16 cellular contexts compared by ENCODE assay signal in genomic region chr14:44988694-44989093, GRCh38. TPM values are rescaled to one million over a fixed set of nuclear protein-coding genes. Genes with fewer than 3 reads are reported as not detected.
A peak's percentile ranks its signal among the peaks of the same experiment; 100 is the strongest.
DNase-seq lines count a peak whose midpoint lies in the region; ATAC-seq, FAIRE-seq and TF ChIP-seq lines count a peak whose summit lies in the region.
"Had no signal": no experiment of that assay in that cellular context is flagged by ENCODE, and none has a peak within 500 bp of the region (broad histone marks: within the 10 kb centered on the region; RNA-seq: fewer than 3 reads in every experiment).

No MANE protein-coding gene starts in this region.

- H3K9me3 ChIP-seq in SK-N-MC (ENCODE audit: low read depth, low read length) (no peaks in the 10 kb centered on the region), kidney (ENCODE audit: control insufficient read depth in 1 of 2, low read length in 2 of 2) (no peaks in the 10 kb centered on the region), thyroid gland (no peaks in the 10 kb centered on the region), pancreas (no peaks in the 10 kb centered on the region)
- H3K9me3 ChIP-seq: breast epithelium had no signal

- no peak overlapping the region for H3K4me3 ChIP-seq in SK-N-MC
- no peak overlapping the region for H3K4me3 ChIP-seq in kidney (ENCODE audit: low read length in 2 of 2)
- H3K4me3 ChIP-seq in thyroid gland (replicated peaks in 1 of 3) = no peak overlapping the region
- no peak overlapping the region for H3K4me3 ChIP-seq in pancreas
- H3K4me3 ChIP-seq: breast epithelium had no signal

- peak overlapping the region; percentile 26 for H3K27ac ChIP-seq in SK-N-MC
- no peak overlapping the region for H3K27ac ChIP-seq in kidney (ENCODE audit: low read depth in 2 of 2, low read length in 2 of 2)
- peak overlapping the region; percentile 59 to 84 (median 76) for H3K27ac ChIP-seq in thyroid gland
- H3K27ac ChIP-seq in pancreas = no peak overlapping the region
- H3K27ac ChIP-seq: KMS-11 had no signal

- no peak for TF ChIP-seq POLR2A in thyroid gland (IDR thresholded peaks at IDR 0.05)

- H3K4me1 ChIP-seq in kidney (ENCODE audit: control insufficient read depth in 1 of 2, insufficient read depth in 1 of 2, low read depth in 1 of 2, low read length in 2 of 2) (peaks cover 0 to 2% of the 10 kb centered on the region in 2 donors), thyroid gland (peaks cover 13 to 18% of the 10 kb centered on the region in 2 donors), pancreas (peaks cover 0 to 10% (median 0%) of the 10 kb centered on the region in 3 donors)
- H3K4me1 ChIP-seq: breast epithelium had no signal

- 26 to 34% methylated on average over 2 of the region's 2 CpGs for WGBS in thyroid gland, 2 donors
- 62 to 74% methylated on average over 2 of the region's 2 CpGs for WGBS in pancreas, 2 donors

- FAIRE-seq in kidney (lab: Jason Lieb, UNC) (no peak), pancreas (lab: Jason Lieb, UNC) (no peak)

- no peak overlapping the region for H3K9ac ChIP-seq in SK-N-MC (ENCODE audit: insufficient read length)
- H3K9ac ChIP-seq in kidney (ENCODE audit: low read length in 2 of 2) = no peak overlapping the region
- H3K9ac ChIP-seq: KMS-11 had no signal

- peak; percentile 73 to 91 for DNase-seq in NCI-H187 (lab: John Stamatoyannopoulos, UW)
- no peak for DNase-seq in SK-N-MC (ENCODE audit: low read depth, low spot score)
- peak; percentile 78 for DNase-seq in kidney
- peak; percentile 78 to 79 for DNase-seq in thyroid gland
- no peak for DNase-seq in pancreas
- DNase-seq: activated naive CD8-positive, alpha-beta T cell treated with anti-CD3 and anti-CD28 coated beads, Interleukin-2, amount 10 ng/mL, durations not matched to agents 7 days and 5 days; activated T-cell treated with anti-CD3 and anti-CD28 coated beads for 4 hours; EL; foreskin melanocyte; NCI-H1417 treated with DMSO at 0.1 percent for 48 hours; NCI-H748 treated with DMSO at 0.1 percent for 48 hours; stimulated activated naive CD8-positive, alpha-beta T cell treated with anti-CD3 and anti-CD28 coated beads, Interleukin-15, amount 100 ng/mL, for 72 hours had no signal

- no peaks in the 10 kb centered on the region for H3K27me3 ChIP-seq in thyroid gland
- no peaks in the 10 kb centered on the region for H3K27me3 ChIP-seq in pancreas
- H3K27me3 ChIP-seq: breast epithelium had no signal

- ATAC-seq in GM19395 (IDR thresholded peaks at IDR 0.05; ENCODE audit: unreplicated experiment) = no peak
- ATAC-seq in HG02981 (IDR thresholded peaks at IDR 0.05; ENCODE audit: unreplicated experiment) = no peak
- no peak for ATAC-seq in pancreas
- ATAC-seq: stimulated activated naive CD8-positive, alpha-beta T cell treated with anti-CD3 and anti-CD28 coated beads, Interleukin-15, amount 100 ng/mL, for 72 hours had no signal

- intact Hi-C loops in kidney (cut with DNase I) = no loop called here
- intact Hi-C loops in thyroid gland (cut with DNase I) = no loop called here
- intact Hi-C loops in pancreas (cut with DNase I) = no loop called here

- H3K36me3 ChIP-seq in SK-N-MC (ENCODE audit: insufficient read depth, low read length) (no peaks in the 10 kb centered on the region), kidney (ENCODE audit: control insufficient read depth in 1 of 2, insufficient read depth in 2 of 2, low read length in 2 of 2) (no peaks in the 10 kb centered on the region), thyroid gland (no peaks in the 10 kb centered on the region), pancreas (no peaks in the 10 kb centered on the region)
- H3K36me3 ChIP-seq: breast epithelium had no signal

- no peak for TF ChIP-seq CTCF in kidney (IDR thresholded peaks at IDR 0.05; ENCODE audit: borderline replicate concordance, extremely low read depth, insufficient read depth)
- TF ChIP-seq CTCF in thyroid gland (IDR thresholded peaks at IDR 0.05) = no peak
- TF ChIP-seq CTCF in pancreas (IDR thresholded peaks at IDR 0.05) = no peak

RNA-seq across cellular contexts. Expression of gene TOGARAM1, which starts 26.7 kb away (rescaled TPM):
- total RNA-seq in kidney = 25.6 TPM
- polyA plus RNA-seq in kidney (ENCODE audit: insufficient read depth, low read depth, low replicate concordance) = 9.5 TPM
- total RNA-seq in thyroid gland = 10 to 100 TPM; 30.3 to 54.8 (median 36.2) TPM
- total RNA-seq in pancreas = 10 to 100 TPM in 1 of 6 donors, 1 to 10 TPM in 5; 6.6 to 13.3 (median 7.8) TPM
- polyA plus RNA-seq in pancreas = 1 to 10 TPM; 3.4 to 7.3 TPM

RNA-seq across cellular contexts. Expression of gene KLHL28, which starts 26.9 kb away (rescaled TPM):
- total RNA-seq in kidney (16.3 TPM), thyroid gland (10 to 100 TPM; 12.0 to 21.0 (median 13.3) TPM), pancreas (1 to 10 TPM; 5.1 to 9.2 (median 6.1) TPM)
- polyA plus RNA-seq in kidney (ENCODE audit: insufficient read depth, low read depth, low replicate concordance) (1.6 TPM), pancreas (1 to 10 TPM; 1.5 to 2.5 TPM)

Comparison
In these comparisons a context has a peak if more than half of its experiments do, and no peak if none do; other contexts are left out.
1. DNase-seq: peak in NCI-H187 (2 of 2), kidney (single experiment) and thyroid gland (2 of 2); none in SK-N-MC (single experiment) and pancreas (0 of 6).
2. H3K27ac ChIP-seq: peak in SK-N-MC (single experiment) and thyroid gland (3 of 3); none in kidney (0 of 2) and pancreas (0 of 4).